14 cellular contexts compared by ENCODE assay signal in the genomic region with DNA sequence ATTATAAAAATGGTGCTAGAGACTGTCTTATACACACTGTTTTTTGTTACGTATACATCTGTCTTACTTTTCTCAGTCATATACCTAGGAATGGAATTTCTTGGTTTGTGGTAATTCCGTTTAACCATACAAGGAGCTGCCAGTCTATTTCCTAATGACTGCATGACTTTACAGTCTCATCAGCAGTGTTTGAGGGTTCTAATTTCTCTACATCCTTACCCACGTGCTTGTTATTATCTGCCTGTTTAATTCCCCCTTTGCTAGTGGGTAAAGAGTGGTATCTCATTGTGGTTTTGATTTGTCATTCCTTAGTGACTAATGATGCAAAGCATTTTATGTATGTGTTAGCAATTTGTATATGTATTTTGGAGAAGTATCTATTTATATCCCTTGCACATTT.
"Had no signal": no experiment of that assay in that cellular context is flagged by ENCODE, and none has a peak within 500 bp of the region (broad histone marks: within the 10 kb centered on the region; RNA-seq: fewer than 3 reads in every experiment).

No MANE protein-coding gene starts in this region.

- H3K27me3 ChIP-seq: colonic mucosa, heart right ventricle, pancreas, stomach had no signal

- H3K4me1 ChIP-seq: colonic mucosa, heart right ventricle, pancreas, stomach had no signal

- H3K9me3 ChIP-seq: colonic mucosa, pancreas, thoracic aorta had no signal

- DNase-seq: activated CD4-positive, alpha-beta T cell treated with anti-CD3 and anti-CD28 coated beads for 4 hours; activated CD8-positive, alpha-beta memory T cell treated with anti-CD3 and anti-CD28 coated beads, Interleukin-2, amount 50 U/mL, for 4 hours; activated CD8-positive, alpha-beta T cell treated with anti-CD3 and anti-CD28 coated beads for 36 hours; colonic mucosa; foreskin fibroblast; heart right ventricle; left ventricle myocardium superior; pancreas; stimulated activated CD4-positive, alpha-beta T cell treated with anti-CD3 and anti-CD28 coated beads, Interleukin-4, amount 100 ng/mL, for 4 hours; stomach; T-cell; WERI-Rb-1 had no signal

- H3K4me3 ChIP-seq: colonic mucosa, heart right ventricle, pancreas, stomach, thoracic aorta had no signal

- H3K27ac ChIP-seq: colonic mucosa, epithelial cell of prostate, heart right ventricle, pancreas, stomach, thoracic aorta, WERI-Rb-1 had no signal

- H3K36me3 ChIP-seq: colonic mucosa, heart right ventricle, pancreas, stomach, thoracic aorta, WERI-Rb-1 had no signal

- FAIRE-seq: pancreas had no signal
